Comparison of ENCODE assay signal across 16 cellular contexts in the genomic region with DNA sequence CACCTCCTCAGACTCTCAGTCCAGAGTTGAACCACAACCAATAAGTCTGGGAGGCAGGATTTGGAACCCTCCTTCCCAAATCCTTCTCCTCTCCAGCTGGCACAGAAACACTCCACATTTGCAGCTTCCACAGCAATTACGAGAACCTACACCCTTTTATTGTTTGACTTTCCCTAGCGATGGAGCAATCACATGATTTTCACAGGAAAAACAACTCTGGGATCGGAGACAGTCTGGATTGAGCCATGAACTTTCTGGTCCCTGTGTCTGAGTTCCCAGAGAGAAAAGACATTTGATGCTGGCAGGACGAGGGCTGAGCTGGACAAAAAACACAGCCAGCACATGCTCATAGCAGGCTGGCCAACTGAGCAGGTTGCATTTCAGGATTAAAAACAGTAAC. TPM values are rescaled to one million over a fixed set of nuclear protein-coding genes. Genes with fewer than 3 reads are reported as not detected.
A peak's percentile ranks its signal among the peaks of the same experiment; 100 is the strongest.
DNase-seq lines count a peak whose midpoint lies in the region; ATAC-seq and TF ChIP-seq lines count a peak whose summit lies in the region.
"Had no signal": no experiment of that assay in that cellular context is flagged by ENCODE, and none has a peak within 500 bp of the region (broad histone marks: within the 10 kb centered on the region; RNA-seq: fewer than 3 reads in every experiment).

No MANE protein-coding gene starts in this region.

- H3K36me3 ChIP-seq in prostate gland: no peaks in the 10 kb centered on the region
- H3K36me3 ChIP-seq in naive thymus-derived CD4-positive, alpha-beta T cell (ENCODE audit: control insufficient read depth in 2 of 3, insufficient read depth in 3 of 3, low read length in 3 of 3): no peaks in the 10 kb centered on the region

- peaks cover 41% of the 10 kb centered on the region for H3K4me1 Mint-ChIP-seq in brain
- peaks cover 0 to 7% (median 0%) of the 10 kb centered on the region in 7 donors for H3K4me1 Mint-ChIP-seq in naive thymus-derived CD4-positive, alpha-beta T cell
- H3K4me1 Mint-ChIP-seq: activated T-helper 17 cell treated with anti-CD3 and anti-CD28 coated beads, Interleukin-2, amount 50 U/mL, for 72 hours had no signal

- intact Hi-C loops in left colon (cut with DNase I, micrococcal nuclease): no loop called here
- intact Hi-C loops in prostate gland (cut with DNase I): no loop called here
- intact Hi-C loops in naive thymus-derived CD4-positive, alpha-beta T cell (cut with micrococcal nuclease): no loop called here

- no peaks in the 10 kb centered on the region for H3K4me1 ChIP-seq in prostate gland (replicated peaks)
- H3K4me1 ChIP-seq in naive thymus-derived CD4-positive, alpha-beta T cell (ENCODE audit: control insufficient read depth in 2 of 2, insufficient read depth in 2 of 2, low read length in 2 of 2): no peaks in the 10 kb centered on the region

- H3K9me3 Mint-ChIP-seq in brain: peaks cover 0 to 6% (median 3%) of the 10 kb centered on the region in 5 experiments
- H3K9me3 Mint-ChIP-seq in naive thymus-derived CD4-positive, alpha-beta T cell: peaks cover 0 to 2% (median 0%) of the 10 kb centered on the region in 11 donors
- H3K9me3 Mint-ChIP-seq: activated CD4-positive, alpha-beta memory T cell treated with anti-CD3 and anti-CD28 coated beads for 36 hours; activated T-helper 17 cell treated with anti-CD3 and anti-CD28 coated beads, Interleukin-2, amount 50 U/mL, for 72 hours had no signal

- ATAC-seq in left colon: peak; percentile 71
- no peak for ATAC-seq in naive thymus-derived CD4-positive, alpha-beta T cell
- ATAC-seq in HG02981 (IDR thresholded peaks at IDR 0.05; ENCODE audit: unreplicated experiment): no peak
- ATAC-seq: activated T-helper 17 cell treated with anti-CD3 and anti-CD28 coated beads, Interleukin-2, amount 50 U/mL, for 72 hours had no signal

- 3% methylated on average over 4 of the region's 4 CpGs for WGBS in prostate gland

- TF ChIP-seq CTCF in brain (conservative IDR thresholded peaks at IDR 0.05): no peak
- no peak for TF ChIP-seq CTCF in prostate gland (IDR thresholded peaks at IDR 0.05)

- POLR2A ChIA-PET in naive thymus-derived CD4-positive, alpha-beta T cell (lab: Charles Lee): no interaction called here

- no peak overlapping the region for H3K4me3 ChIP-seq in prostate gland
- no peak overlapping the region for H3K4me3 ChIP-seq in naive thymus-derived CD4-positive, alpha-beta T cell (ENCODE audit: low read length)

- DNase-seq in G401 (ENCODE audit: low spot score): peak; percentile 38
- DNase-seq in left colon: no peak
- DNase-seq in prostate gland (ENCODE audit: low spot score): peak; percentile 17
- no peak for DNase-seq in naive thymus-derived CD4-positive, alpha-beta T cell
- no peak for DNase-seq in SK-N-DZ (ENCODE audit: low spot score)
- DNase-seq in NCI-H2081 treated with DMSO at 0.1 percent for 48 hours (lab: John Stamatoyannopoulos, UW): no peak
- DNase-seq: activated CD4-positive, alpha-beta memory T cell treated with anti-CD3 and anti-CD28 coated beads for 36 hours; AML-193; endodermal cell; NCI-H226; stimulated activated CD4-positive, alpha-beta T cell treated with anti-CD3 and anti-CD28 coated beads, Interleukin-4, amount 100 ng/mL, for 4 hours; stimulated activated naive CD4-positive, alpha-beta T cell treated with Interleukin-2 at 50 U/mL for 16 hours had no signal

- H3K9me3 ChIP-seq in prostate gland: no peaks in the 10 kb centered on the region
- H3K9me3 ChIP-seq in naive thymus-derived CD4-positive, alpha-beta T cell (ENCODE audit: control insufficient read depth in 2 of 3, low read length in 3 of 3): no peaks in the 10 kb centered on the region

- H3K4me3 Mint-ChIP-seq in brain: peak overlapping the region in 4 of 5 experiments; percentile 45 to 75 (median 53)
- H3K4me3 Mint-ChIP-seq in naive thymus-derived CD4-positive, alpha-beta T cell: no peak overlapping the region
- H3K4me3 Mint-ChIP-seq: activated CD4-positive, alpha-beta memory T cell treated with anti-CD3 and anti-CD28 coated beads for 36 hours; activated T-helper 17 cell treated with anti-CD3 and anti-CD28 coated beads, Interleukin-2, amount 50 U/mL, for 72 hours; endodermal cell had no signal

- H3K27ac Mint-ChIP-seq in brain: peak overlapping the region; percentile 19 to 91 (median 86)
- no peak overlapping the region for H3K27ac Mint-ChIP-seq in naive thymus-derived CD4-positive, alpha-beta T cell
- H3K27ac Mint-ChIP-seq: activated CD4-positive, alpha-beta memory T cell treated with anti-CD3 and anti-CD28 coated beads for 36 hours; activated T-helper 17 cell treated with anti-CD3 and anti-CD28 coated beads, Interleukin-2, amount 50 U/mL, for 72 hours; endodermal cell had no signal

- no peaks in the 10 kb centered on the region for H3K36me3 Mint-ChIP-seq in brain
- no peaks in the 10 kb centered on the region for H3K36me3 Mint-ChIP-seq in naive thymus-derived CD4-positive, alpha-beta T cell
- H3K36me3 Mint-ChIP-seq: activated CD4-positive, alpha-beta memory T cell treated with anti-CD3 and anti-CD28 coated beads for 36 hours had no signal

- no peaks in the 10 kb centered on the region for H3K27me3 ChIP-seq in prostate gland (replicated peaks; ENCODE audit: insufficient read depth)
- no peaks in the 10 kb centered on the region for H3K27me3 ChIP-seq in naive thymus-derived CD4-positive, alpha-beta T cell (ENCODE audit: control insufficient read depth in 2 of 2, insufficient read depth in 2 of 2, low read length in 2 of 2)

- H3K27ac ChIP-seq in prostate gland: no peak overlapping the region
- no peak overlapping the region for H3K27ac ChIP-seq in naive thymus-derived CD4-positive, alpha-beta T cell (ENCODE audit: low read depth, low read length)

- no peak for TF ChIP-seq POLR2A in prostate gland (IDR thresholded peaks at IDR 0.05)

- peaks cover 3% of the 10 kb centered on the region for H3K27me3 Mint-ChIP-seq in brain
- H3K27me3 Mint-ChIP-seq in naive thymus-derived CD4-positive, alpha-beta T cell: peaks cover 10 to 27% (median 14%) of the 10 kb centered on the region in 5 donors

- in situ Hi-C loops in G401 (cut with HindIII; ENCODE audit: low sequenced_read_pairs): no loop called here

- CTCF ChIA-PET in naive thymus-derived CD4-positive, alpha-beta T cell (lab: Charles Lee): interaction anchor here (0.7 to 0.8 kb wide), 2 partner anchors 73 to 177 kb away, joined by 3 read pairs; no protein-coding TSS in a partner anchor

RNA-seq across cellular contexts. Expression of a gene that starts 49.0 kb away (rescaled TPM):
- 0.10 TPM in 1 of 2 replicates, not detected in the other for total RNA-seq in G401 (2014; rRNA removed; shearing (Covaris generic))
- 8.6 TPM for polyA plus RNA-seq in brain (ENCODE audit: insufficient read depth, low read depth, low replicate concordance)
- total RNA-seq in left colon (10 to 100 TPM; 13.2 to 24.1 TPM), prostate gland (10 to 100 TPM; 12.7 to 23.8 TPM)
- 1 to 10 TPM in 1 of 5 experiments, under 1 TPM in 2, not detected in 2; 0.19 to 3.4 (median 0.65) TPM for total RNA-seq in naive thymus-derived CD4-positive, alpha-beta T cell
- polyA plus RNA-seq in naive thymus-derived CD4-positive, alpha-beta T cell: not detected
- 11.4 and 14.4 TPM in 2 replicates for polyA plus RNA-seq in SK-N-DZ (2014; cell fraction: cytosol; rRNA removed)
- polyA plus RNA-seq in SK-N-DZ (2014; cell fraction: nucleus; rRNA removed): 7.1 and 10.5 TPM in 2 replicates
- total RNA-seq: osteocyte had no signal

Comparison
In these comparisons a context has a peak if more than half of its experiments do, and no peak if none do; other contexts are left out.
1. DNase-seq: peak in G401 (single experiment) and prostate gland (single experiment); none in left colon (0 of 2), naive thymus-derived CD4-positive, alpha-beta T cell (0 of 9), SK-N-DZ (single experiment) and NCI-H2081 treated with DMSO at 0.1 percent for 48 hours (single experiment).
2. H3K27ac Mint-ChIP-seq: peak in brain (5 of 5); none in naive thymus-derived CD4-positive, alpha-beta T cell (0 of 9).
3. H3K4me3 Mint-ChIP-seq: peak in brain (4 of 5); none in naive thymus-derived CD4-positive, alpha-beta T cell (0 of 10).